ENCODE assay signal across 38 cellular contexts in the genomic region with DNA sequence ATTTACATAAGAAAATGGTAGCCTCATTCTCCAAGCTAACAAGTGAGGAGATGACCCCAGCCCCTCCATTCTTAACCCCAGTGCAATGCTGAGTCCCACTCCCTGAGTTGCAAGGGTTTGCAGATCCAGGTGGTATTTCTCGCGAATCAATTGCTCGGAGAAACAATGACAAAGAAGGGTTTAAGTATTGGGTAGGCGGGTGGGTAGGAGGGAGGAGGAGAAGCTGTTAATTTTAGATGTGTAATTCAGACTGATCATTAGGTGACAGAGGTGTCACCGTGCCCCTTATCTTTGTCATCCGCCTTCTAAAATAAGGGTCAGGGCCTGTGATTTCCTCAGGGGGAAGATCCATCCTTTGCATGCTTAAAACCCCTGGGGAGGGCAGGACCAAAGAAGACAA. TPM values are rescaled to one million over a fixed set of nuclear protein-coding genes. Genes with fewer than 3 reads are reported as not detected.
"Had no signal": no experiment of that assay in that cellular context is flagged by ENCODE, and none has a peak within 500 bp of the region (broad histone marks: within the 10 kb centered on the region; RNA-seq: fewer than 3 reads in every experiment).

No MANE protein-coding gene starts in this region.

- H3K4me3 ChIP-seq: MG63 had no signal

- DNase-seq: Karpas-422, Kasumi-1, MG63, MM.1S, MV-4-11, NCI-H1048, NCI-H1092, NCI-H1092 treated with DMSO at 0.1 percent for 48 hours, NCI-H1105, NCI-H1105 treated with DMSO at 0.1 percent for 48 hours, NCI-H1417, NCI-H1417 treated with DMSO at 0.1 percent for 48 hours, NCI-H1436, NCI-H1436 treated with DMSO at 0.1 percent for 48 hours, NCI-H146, NCI-H1694, NCI-H1694 treated with DMSO at 0.1 percent for 48 hours, NCI-H187, NCI-H187 treated with DMSO at 0.1 percent for 48 hours, NCI-H1930, NCI-H2029, NCI-H2029 treated with DMSO at 0.1 percent for 48 hours, NCI-H2081, NCI-H2081 treated with DMSO at 0.1 percent for 48 hours, NCI-H2107, NCI-H2171, NCI-H2171 treated with DMSO at 0.1 percent for 48 hours, NCI-H2227 treated with DMSO at 0.1 percent for 48 hours, NCI-H226, NCI-H345, NCI-H446, NCI-H446 treated with DMSO at 0.1 percent for 48 hours, NCI-H510A, NCI-H510A treated with DMSO at 0.1 percent for 48 hours had no signal

- H3K27me3 ChIP-seq: MG63 had no signal

- H3K36me3 ChIP-seq: MG63 had no signal

RNA-seq across cellular contexts. Expression of gene GRXCR2, which starts 46.6 kb away (rescaled TPM):
- total RNA-seq: LHCN-M2, M059J, MCF 10A, NCI-H460 had no signal
